1 cellular context compared by ENCODE assay signal in the genomic region with DNA sequence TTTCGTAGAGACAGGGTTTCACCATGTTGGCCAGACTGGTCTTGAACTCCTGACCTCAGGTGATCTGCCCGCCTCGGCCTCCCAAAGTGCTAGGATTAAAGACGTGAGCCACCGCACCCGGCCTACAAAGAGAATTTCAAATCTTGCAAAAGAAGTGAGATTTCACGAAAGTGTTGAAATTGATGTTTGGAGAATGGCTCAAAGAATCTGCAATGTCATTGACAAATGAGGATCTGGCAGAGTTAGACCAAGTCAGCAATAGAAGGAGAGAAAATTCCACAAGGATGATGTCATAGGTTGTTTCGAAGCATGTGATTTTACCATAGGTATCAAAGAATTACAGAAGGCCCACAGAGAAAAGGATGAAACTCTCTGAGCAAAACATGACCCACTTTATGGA.
TF ChIP-seq lines count a peak whose summit lies in the region.

No MANE protein-coding gene starts in this region.

TF ChIP-seq in H1, 55 proteins besides CTCF, POLR2A, EP300 and RAD21:
- TF ChIP-seq, protein P1, sequence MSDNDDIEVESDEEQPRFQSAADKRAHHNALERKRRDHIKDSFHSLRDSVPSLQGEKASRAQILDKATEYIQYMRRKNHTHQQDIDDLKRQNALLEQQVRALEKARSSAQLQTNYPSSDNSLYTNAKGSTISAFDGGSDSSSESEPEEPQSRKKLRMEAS (IDR thresholded peaks at IDR 0.05) = no peak
- TF ChIP-seq MAFK (IDR thresholded peaks at IDR 0.05; ENCODE audit: low read depth, low read length) (peak; percentile 71), NRF1 (IDR thresholded peaks at IDR 0.05; ENCODE audit: low read depth, low read length) (no peak), BACH1 (IDR thresholded peaks at IDR 0.05; ENCODE audit: low read length) (peak; percentile 71; the same call in 1 of the 2 replicates), TCF12 (IDR thresholded peaks at IDR 0.05; ENCODE audit: low read depth, low read length) (no peak), JUND (IDR thresholded peaks at IDR 0.05; ENCODE audit: low read length) (peak; percentile 83), BRCA1 (IDR thresholded peaks at IDR 0.05; ENCODE audit: low read depth, low read length) (no peak), SRF (IDR thresholded peaks at IDR 0.05; ENCODE audit: low read depth, low read length) (no peak), NANOG (IDR thresholded peaks at IDR 0.05; ENCODE audit: insufficient read depth, low read depth, low read length, poor library complexity, severe bottlenecking) (no peak), TEAD4 (IDR thresholded peaks at IDR 0.05; ENCODE audit: low read depth, low read length) (no peak), SP1 (IDR thresholded peaks at IDR 0.05; ENCODE audit: low read depth, low read length) (no peak)
- TF ChIP-seq, protein P2, sequence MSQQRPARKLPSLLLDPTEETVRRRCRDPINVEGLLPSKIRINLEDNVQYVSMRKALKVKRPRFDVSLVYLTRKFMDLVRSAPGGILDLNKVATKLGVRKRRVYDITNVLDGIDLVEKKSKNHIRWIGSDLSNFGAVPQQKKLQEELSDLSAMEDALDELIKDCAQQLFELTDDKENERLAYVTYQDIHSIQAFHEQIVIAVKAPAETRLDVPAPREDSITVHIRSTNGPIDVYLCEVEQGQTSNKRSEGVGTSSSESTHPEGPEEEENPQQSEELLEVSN (IDR thresholded peaks at IDR 0.05) = no peak
TF ChIP-seq in H1: peak in this region for 3.
